In the genomic region with DNA sequence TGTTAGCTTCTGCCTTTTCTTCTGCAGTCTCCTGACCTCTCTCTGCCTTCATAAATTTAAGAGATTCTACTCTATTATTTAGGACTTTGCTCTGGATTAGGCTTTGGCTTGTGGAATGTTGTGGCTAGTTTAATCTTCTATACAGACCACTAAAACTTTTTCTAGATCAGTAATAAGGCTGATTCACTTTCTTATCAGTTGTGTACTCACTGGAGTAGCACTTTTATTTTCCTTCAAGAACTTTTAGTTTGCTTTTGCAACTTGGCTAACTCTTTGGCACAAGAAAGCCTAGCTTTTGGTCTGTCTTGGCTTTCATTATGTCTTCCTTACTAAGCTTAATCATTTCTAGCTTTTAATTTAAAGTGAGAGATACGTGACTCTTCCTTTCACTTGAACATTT, we compare ENCODE assay signal across 1 cellular context.
TF ChIP-seq lines count a peak whose summit lies in the region.

No MANE protein-coding gene starts in this region.

TF ChIP-seq in WTC11, 78 proteins besides CTCF, POLR2A, EP300 and RAD21 (continued from another document):
- TF ChIP-seq SOX15 (CRISPR knock-in tag; IDR thresholded peaks at IDR 0.05), result no peak
- TF ChIP-seq, protein P1, sequence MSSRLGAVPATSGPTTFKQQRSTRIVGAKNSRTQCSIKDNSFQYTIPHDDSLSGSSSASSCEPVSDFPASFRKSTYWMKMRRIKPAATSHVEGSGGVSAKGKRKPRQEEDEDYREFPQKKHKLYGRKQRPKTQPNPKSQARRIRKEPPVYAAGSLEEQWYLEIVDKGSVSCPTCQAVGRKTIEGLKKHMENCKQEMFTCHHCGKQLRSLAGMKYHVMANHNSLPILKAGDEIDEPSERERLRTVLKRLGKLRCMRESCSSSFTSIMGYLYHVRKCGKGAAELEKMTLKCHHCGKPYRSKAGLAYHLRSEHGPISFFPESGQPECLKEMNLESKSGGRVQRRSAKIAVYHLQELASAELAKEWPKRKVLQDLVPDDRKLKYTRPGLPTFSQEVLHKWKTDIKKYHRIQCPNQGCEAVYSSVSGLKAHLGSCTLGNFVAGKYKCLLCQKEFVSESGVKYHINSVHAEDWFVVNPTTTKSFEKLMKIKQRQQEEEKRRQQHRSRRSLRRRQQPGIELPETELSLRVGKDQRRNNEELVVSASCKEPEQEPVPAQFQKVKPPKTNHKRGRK (CRISPR knock-in tag; IDR thresholded peaks at IDR 0.05; ENCODE audit: borderline replicate concordance), result no peak
- no peak for TF ChIP-seq MYBL2 (CRISPR knock-in tag; IDR thresholded peaks at IDR 0.05)
- TF ChIP-seq PRRX2 (CRISPR knock-in tag; IDR thresholded peaks at IDR 0.05), result no peak
- TF ChIP-seq NR2C2 (CRISPR knock-in tag; IDR thresholded peaks at IDR 0.05), result no peak
- TF ChIP-seq MXD4 (CRISPR knock-in tag; IDR thresholded peaks at IDR 0.05; ENCODE audit: borderline replicate concordance), result no peak
- TF ChIP-seq NR3C1 (CRISPR knock-in tag; conservative IDR thresholded peaks at IDR 0.05; ENCODE audit: low read depth), result no peak
- no peak for TF ChIP-seq E2F4 (CRISPR knock-in tag; IDR thresholded peaks at IDR 0.05; ENCODE audit: borderline replicate concordance, low read depth)
TF ChIP-seq in WTC11: peak in this region for 0.
